8 cellular contexts compared by ENCODE assay signal in genomic region chr11:64856382-64857227, GRCh38. TPM values are rescaled to one million over a fixed set of nuclear protein-coding genes. Genes with fewer than 3 reads are reported as not detected.
DNase-seq lines count a peak whose midpoint lies in the region; ATAC-seq, FAIRE-seq and TF ChIP-seq lines count a peak whose summit lies in the region.

No MANE protein-coding gene starts in this region.

- peak; percentile 91 for FAIRE-seq in keratinocyte (lab: Jason Lieb, UNC)

- H3K4me3 ChIP-seq in OCI-LY1 (ENCODE audit: low read depth, low read length, poor library complexity, severe bottlenecking) (no peak overlapping the region), keratinocyte (ENCODE audit: control insufficient read depth in 2 of 3, extremely low read depth in 1 of 3, insufficient read depth in 2 of 3, low read depth in 1 of 3, low read length in 3 of 3) (peak overlapping the region in 1 of 3 experiments; percentile 4)

- H3K9ac ChIP-seq in OCI-LY1 (ENCODE audit: low read length) = no peak overlapping the region; the same call in 1 of the 2 replicates
- H3K9ac ChIP-seq in keratinocyte (ENCODE audit: control insufficient read depth, extremely low read depth, insufficient read depth, low read length) = peak overlapping the region; percentile 80

- no peaks in the 10 kb centered on the region for H3K9me3 ChIP-seq in OCI-LY1 (ENCODE audit: low read length)
- H3K9me3 ChIP-seq in keratinocyte (ENCODE audit: control insufficient read depth, low read depth, low read length) = no peaks in the 10 kb centered on the region

- H3K27ac ChIP-seq in OCI-LY1 (ENCODE audit: low read depth, low read length, poor library complexity, severe bottlenecking) = peak overlapping the region; percentile 98
- H3K27ac ChIP-seq in keratinocyte (ENCODE audit: control insufficient read depth, insufficient read depth, low read length) = peak overlapping the region; percentile 88

- H3K4me1 ChIP-seq in OCI-LY1 (ENCODE audit: insufficient read depth, low read length, severe bottlenecking) = peaks cover 80% of the 10 kb centered on the region
- H3K4me1 ChIP-seq in keratinocyte (ENCODE audit: control insufficient read depth, extremely low read depth, insufficient read depth, low read length) = peaks cover 37% of the 10 kb centered on the region

- H3F3A ChIP-seq in OCI-LY1 (ENCODE audit: insufficient read depth, low read length) = peaks cover 4% of the 10 kb centered on the region; the same call in 1 of the 2 replicates

- H3K36me3 ChIP-seq in OCI-LY1 (ENCODE audit: insufficient read depth, low read length) (peaks cover 60% of the 10 kb centered on the region), keratinocyte (ENCODE audit: control insufficient read depth in 2 of 2, extremely low read depth in 1 of 2, insufficient read depth in 2 of 2, low read length in 2 of 2) (peaks cover 29 to 56% of the 10 kb centered on the region in 2 experiments)

- peaks cover 98% of the 10 kb centered on the region for H3K36me3 Mint-ChIP-seq in stimulated activated effector memory CD8-positive, alpha-beta T cell treated with anti-CD3 and anti-CD28 coated beads, Interleukin-12 subunit alpha, Interleukin-12 subunit beta, amount 100 ng/mL, for 72 hours

- H2AFZ ChIP-seq in OCI-LY1 (ENCODE audit: low read length) (no peak overlapping the region), keratinocyte (ENCODE audit: control insufficient read depth, low read length) (no peak overlapping the region)

- ATAC-seq in stimulated activated effector memory CD8-positive, alpha-beta T cell treated with anti-CD3 and anti-CD28 coated beads, Interleukin-12 subunit alpha, Interleukin-12 subunit beta, amount 100 ng/mL, for 72 hours = peak; percentile 29
- ATAC-seq in GM21515 (IDR thresholded peaks at IDR 0.05; ENCODE audit: unreplicated experiment) = no peak
- ATAC-seq in GM18502 (IDR thresholded peaks at IDR 0.05; ENCODE audit: poor library complexity, unreplicated experiment) = no peak
- ATAC-seq in HG03469 (IDR thresholded peaks at IDR 0.05; ENCODE audit: unreplicated experiment) = no peak

- peaks cover 89% of the 10 kb centered on the region for H3K4me1 Mint-ChIP-seq in stimulated activated effector memory CD8-positive, alpha-beta T cell treated with anti-CD3 and anti-CD28 coated beads, Interleukin-12 subunit alpha, Interleukin-12 subunit beta, amount 100 ng/mL, for 72 hours

- H3K9me2 ChIP-seq in OCI-LY1 (ENCODE audit: low read depth, low read length) = no peaks in the 10 kb centered on the region

- H3K27me3 ChIP-seq in OCI-LY1 (ENCODE audit: insufficient read depth, low read length) (no peaks in the 10 kb centered on the region), keratinocyte (ENCODE audit: control insufficient read depth, extremely low read depth, insufficient read depth, low read length) (no peaks in the 10 kb centered on the region)

- TF ChIP-seq CTCF in OCI-LY1 (IDR thresholded peaks at IDR 0.05; ENCODE audit: low read length) (no peak), keratinocyte (optimal IDR thresholded peaks at IDR 0.05 in 1 of 3, IDR thresholded peaks at IDR 0.05 in 1 of 3, conservative IDR thresholded peaks at IDR 0.05 in 1 of 3; ENCODE audit: extremely low read depth in 1 of 3, insufficient read depth in 2 of 3, low read length in 3 of 3) (no peak)

- H3K4me2 ChIP-seq in OCI-LY1 (ENCODE audit: low read length) (no peak overlapping the region), keratinocyte (ENCODE audit: control insufficient read depth, extremely low read depth, insufficient read depth, low read depth, low read length) (peak overlapping the region; percentile 66)

- dilution Hi-C loops in keratinocyte (cut with MboI; ENCODE audit: extremely low pct_ligation_motif_present, low sequenced_read_pairs) = no loop called here

- H3K9me3 Mint-ChIP-seq in stimulated activated effector memory CD8-positive, alpha-beta T cell treated with anti-CD3 and anti-CD28 coated beads, Interleukin-12 subunit alpha, Interleukin-12 subunit beta, amount 100 ng/mL, for 72 hours = no peaks in the 10 kb centered on the region

- no peaks in the 10 kb centered on the region for H3K79me2 ChIP-seq in OCI-LY1 (ENCODE audit: insufficient read depth, low read length)
- peaks cover 40% of the 10 kb centered on the region for H3K79me2 ChIP-seq in keratinocyte (ENCODE audit: control insufficient read depth, insufficient read depth, low read length)

- no peaks in the 10 kb centered on the region for H3K9me1 ChIP-seq in keratinocyte (ENCODE audit: control insufficient read depth, extremely low read depth, insufficient read depth, low read length)

- H3K4me3 Mint-ChIP-seq in stimulated activated effector memory CD8-positive, alpha-beta T cell treated with anti-CD3 and anti-CD28 coated beads, Interleukin-12 subunit alpha, Interleukin-12 subunit beta, amount 100 ng/mL, for 72 hours = peak overlapping the region; percentile 87

- peak overlapping the region; percentile 97 for H3K27ac Mint-ChIP-seq in stimulated activated effector memory CD8-positive, alpha-beta T cell treated with anti-CD3 and anti-CD28 coated beads, Interleukin-12 subunit alpha, Interleukin-12 subunit beta, amount 100 ng/mL, for 72 hours

- no peaks in the 10 kb centered on the region for H4K20me1 ChIP-seq in OCI-LY1 (ENCODE audit: insufficient read depth, low read length)
- H4K20me1 ChIP-seq in keratinocyte (ENCODE audit: control insufficient read depth, extremely low read depth, insufficient read depth, low read length) = no peaks in the 10 kb centered on the region

- peak; percentile 90 for DNase-seq in EH (ENCODE audit: low read depth)
- peak; percentile 57 for DNase-seq in amniotic stem cell (lab: John Stamatoyannopoulos, UW)
- DNase-seq in keratinocyte (ENCODE audit: low read depth, low spot score) = peak; percentile 75
- DNase-seq in stimulated activated effector memory CD8-positive, alpha-beta T cell treated with anti-CD3 and anti-CD28 coated beads, Interleukin-12 subunit alpha, Interleukin-12 subunit beta, amount 100 ng/mL, for 72 hours (ENCODE audit: low spot score in 2 of 2) = peak in 1 of 2 donors; percentile 78

RNA-seq across cellular contexts. Expression of gene CDC42BPG, which starts 12.2 kb away (rescaled TPM):
- polyA plus RNA-seq in keratinocyte = 2.2 to 4.0 TPM (median 2.5 TPM) in 3 replicates
- polyA plus RNA-seq in keratinocyte (2011; ENCODE audit: low read depth) = 2.5 TPM
- 1.4 and 3.5 TPM in 2 replicates for polyA plus RNA-seq in keratinocyte (2011; cell fraction: cytosol; rRNA removed)
- 9.9 and 12.9 TPM in 2 replicates for polyA plus RNA-seq in keratinocyte (2011; cell fraction: nucleus; rRNA removed)
- polyA plus RNA-seq in keratinocyte (2012; ENCODE audit: low replicate concordance) = 6.3 and 7.4 TPM in 2 replicates
- polyA minus RNA-seq in keratinocyte = 3.6 to 9.7 TPM (median 5.5 TPM) in 3 replicates
- 4.6 TPM for polyA minus RNA-seq in keratinocyte (2011; cell fraction: cytosol; rRNA and poly(A)+ RNA removed)
- polyA minus RNA-seq in keratinocyte (2011; cell fraction: nucleus; rRNA and poly(A)+ RNA removed) = 11.5 and 16.9 TPM in 2 replicates

RNA-seq across cellular contexts. Expression of gene EHD1, which starts 21.8 kb away (rescaled TPM):
- 73.9 to 192 TPM (median 75.6 TPM) in 3 replicates for polyA plus RNA-seq in keratinocyte
- polyA plus RNA-seq in keratinocyte (2011; ENCODE audit: low read depth) = 89.7 TPM
- polyA plus RNA-seq in keratinocyte (2011; cell fraction: cytosol; rRNA removed) = 69.4 and 117 TPM in 2 replicates
- polyA plus RNA-seq in keratinocyte (2011; cell fraction: nucleus; rRNA removed) = 139 and 148 TPM in 2 replicates
- 50.2 and 134 TPM in 2 replicates for polyA plus RNA-seq in keratinocyte (2012; ENCODE audit: low replicate concordance)
- polyA minus RNA-seq in keratinocyte = 107 to 412 TPM (median 144 TPM) in 3 replicates
- polyA minus RNA-seq in keratinocyte (2011; cell fraction: cytosol; rRNA and poly(A)+ RNA removed) = 120 TPM
- polyA minus RNA-seq in keratinocyte (2011; cell fraction: nucleus; rRNA and poly(A)+ RNA removed) = 91.0 and 135 TPM in 2 replicates

RNA-seq across cellular contexts. Expression of gene MEN1, which starts 46.3 kb away (rescaled TPM):
- polyA plus RNA-seq in keratinocyte = 14.2 to 19.1 TPM (median 18.2 TPM) in 3 replicates
- 4.6 TPM for polyA plus RNA-seq in keratinocyte (2011; ENCODE audit: low read depth)
- polyA plus RNA-seq in keratinocyte (2011; cell fraction: cytosol; rRNA removed) = 10.7 and 17.7 TPM in 2 replicates
- 39.7 and 52.7 TPM in 2 replicates for polyA plus RNA-seq in keratinocyte (2011; cell fraction: nucleus; rRNA removed)
- 19.6 and 27.4 TPM in 2 replicates for polyA plus RNA-seq in keratinocyte (2012; ENCODE audit: low replicate concordance)
- 12.3 to 50.8 TPM (median 16.1 TPM) in 3 replicates for polyA minus RNA-seq in keratinocyte
- 35.9 TPM for polyA minus RNA-seq in keratinocyte (2011; cell fraction: cytosol; rRNA and poly(A)+ RNA removed)
- polyA minus RNA-seq in keratinocyte (2011; cell fraction: nucleus; rRNA and poly(A)+ RNA removed) = 25.9 and 29.3 TPM in 2 replicates

RNA-seq across cellular contexts. Expression of gene MAP4K2, which starts 53.6 kb away (rescaled TPM):
- 6.7 to 12.5 TPM (median 10.7 TPM) in 3 replicates for polyA plus RNA-seq in keratinocyte
- 5.4 TPM for polyA plus RNA-seq in keratinocyte (2011; ENCODE audit: low read depth)
- 6.6 and 14.4 TPM in 2 replicates for polyA plus RNA-seq in keratinocyte (2011; cell fraction: cytosol; rRNA removed)
- 13.5 and 16.6 TPM in 2 replicates for polyA plus RNA-seq in keratinocyte (2011; cell fraction: nucleus; rRNA removed)
- 4.8 and 10.3 TPM in 2 replicates for polyA plus RNA-seq in keratinocyte (2012; ENCODE audit: low replicate concordance)
- polyA minus RNA-seq in keratinocyte = 11.5 to 31.8 TPM (median 19.6 TPM) in 3 replicates
- 19.4 TPM for polyA minus RNA-seq in keratinocyte (2011; cell fraction: cytosol; rRNA and poly(A)+ RNA removed)
- polyA minus RNA-seq in keratinocyte (2011; cell fraction: nucleus; rRNA and poly(A)+ RNA removed) = 3.7 and 10.6 TPM in 2 replicates
